Comparison of ENCODE assay signal across 22 cellular contexts in the genomic region with DNA sequence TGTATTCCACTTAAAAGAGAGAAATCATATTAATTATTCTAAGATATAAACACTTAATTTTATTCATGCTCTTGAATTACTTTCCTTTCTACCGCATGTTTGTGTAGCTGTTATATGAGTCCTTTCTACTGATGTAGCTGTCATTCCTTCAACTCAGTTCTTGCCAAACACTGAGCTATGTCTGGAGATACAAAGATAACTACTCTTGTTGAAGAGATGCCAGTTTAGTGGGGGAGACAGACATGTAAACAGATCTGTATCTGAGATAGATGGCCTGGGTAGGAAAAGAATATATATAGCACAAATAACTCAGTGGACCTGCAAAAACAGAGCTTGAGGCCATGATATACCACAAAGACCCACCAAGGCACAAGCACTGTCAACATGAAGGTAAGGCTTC.
DNase-seq lines count a peak whose midpoint lies in the region; ATAC-seq, FAIRE-seq and TF ChIP-seq lines count a peak whose summit lies in the region.
"Had no signal": no experiment of that assay in that cellular context is flagged by ENCODE, and none has a peak within 500 bp of the region (broad histone marks: within the 10 kb centered on the region; RNA-seq: fewer than 3 reads in every experiment).

No MANE protein-coding gene starts in this region.

- H3K36me3 ChIP-seq in astrocyte (ENCODE audit: insufficient read depth, low read length): no peaks in the 10 kb centered on the region
- H3K36me3 ChIP-seq: BLaER1 treated with 17β-estradiol and CSF1 and Interleukin-3, amounts not matched to agents 10 nM and 100 nM had no signal

- no peak for ATAC-seq in HG03442 (IDR thresholded peaks at IDR 0.05; ENCODE audit: unreplicated experiment)
- ATAC-seq in activated CD4-positive, alpha-beta T cell treated with anti-CD3 and anti-CD28 coated beads for 36 hours: no peak
- ATAC-seq: Panc1, Right ventricle myocardium inferior had no signal

- no TSS peak for BruUV-seq in MCF 10A (replicated peaks; lab: Mats Ljungman, UMichigan)

- peaks cover 4% of the 10 kb centered on the region for H3K4me1 Mint-ChIP-seq in MCF 10A (ENCODE audit: insufficient read depth, unreplicated experiment)
- peaks cover 1% of the 10 kb centered on the region for H3K4me1 Mint-ChIP-seq in astrocyte (ENCODE audit: low read depth, unreplicated experiment)
- H3K4me1 Mint-ChIP-seq in activated CD4-positive, alpha-beta T cell treated with anti-CD3 and anti-CD28 coated beads for 36 hours: no peaks in the 10 kb centered on the region

- TF ChIP-seq CTCF in MCF 10A (IDR thresholded peaks at IDR 0.05; ENCODE audit: unreplicated experiment) (no peak), astrocyte (IDR thresholded peaks at IDR 0.05; ENCODE audit: insufficient read depth, low read depth, low read length) (no peak), foreskin fibroblast (IDR thresholded peaks at IDR 0.05; ENCODE audit: low read depth, low read length) (no peak)

- H3K9ac ChIP-seq in astrocyte (ENCODE audit: low read length): no peak overlapping the region
- H3K9ac ChIP-seq: BLaER1 treated with 17β-estradiol and CSF1 and Interleukin-3, amounts not matched to agents 10 nM and 100 nM had no signal

- no peaks in the 10 kb centered on the region for H4K20me1 ChIP-seq in astrocyte (ENCODE audit: insufficient read depth, low read length)
- H4K20me1 ChIP-seq: BLaER1 treated with 17β-estradiol and CSF1 and Interleukin-3, amounts not matched to agents 10 nM and 100 nM had no signal

- in situ Hi-C loops in T47D (cut with HindIII; ENCODE audit: low pct_unique_long_range_greater_than_20kb, low sequenced_read_pairs): no loop called here

- no peaks in the 10 kb centered on the region for H3K4me1 ChIP-seq in astrocyte (ENCODE audit: insufficient read depth, low read length)

- no peak overlapping the region for H3K27ac ChIP-seq in astrocyte (ENCODE audit: low read depth, low read length)
- H3K27ac ChIP-seq: 22Rv1 had no signal

- H3K9me3 Mint-ChIP-seq in MCF 10A (ENCODE audit: unreplicated experiment): no peaks in the 10 kb centered on the region
- H3K9me3 Mint-ChIP-seq in astrocyte (ENCODE audit: unreplicated experiment): no peaks in the 10 kb centered on the region
- H3K9me3 Mint-ChIP-seq in activated CD4-positive, alpha-beta T cell treated with anti-CD3 and anti-CD28 coated beads for 36 hours (ENCODE audit: low read depth): no peaks in the 10 kb centered on the region
- H3K9me3 Mint-ChIP-seq: CD8-positive, alpha-beta memory T cell had no signal

- POLR2A ChIA-PET in MCF 10A (lab: Yijun Ruan, JAX): interaction anchor here (0.7 to 0.8 kb wide), 2 partner anchors 77 to 447 kb away, joined by 3 read pairs; no protein-coding TSS in a partner anchor
- POLR2A ChIA-PET in activated CD4-positive, alpha-beta T cell treated with anti-CD3 and anti-CD28 coated beads for 36 hours (lab: Charles Lee): interaction anchor here (0.6 kb wide), 1 partner anchor 43 kb away, joined by 3 read pairs; no protein-coding TSS in a partner anchor

- H3K4me2 ChIP-seq in astrocyte (ENCODE audit: low read length): no peak overlapping the region

- peak; percentile 12 to 59 for DNase-seq in T47D (ENCODE audit: low read depth in 1 of 2, low spot score in 1 of 2)
- no peak for DNase-seq in MCF 10A (ENCODE audit: unreplicated experiment)
- peak; percentile 62 for DNase-seq in astrocyte (ENCODE audit: low read depth)
- peak; percentile 6 to 26 for DNase-seq in foreskin fibroblast
- no peak for DNase-seq in NCI-H82 treated with DMSO at 0.1 percent for 48 hours (lab: John Stamatoyannopoulos, UW; ENCODE audit: unreplicated experiment)
- no peak for DNase-seq in activated CD4-positive, alpha-beta T cell treated with anti-CD3 and anti-CD28 coated beads for 36 hours
- DNase-seq in NCI-H2227 treated with DMSO at 0.1 percent for 48 hours (lab: John Stamatoyannopoulos, UW): no peak
- DNase-seq: CD8-positive, alpha-beta memory T cell; DMS79 treated with DMSO at 0.1 percent for 48 hours; GDM1; GOT3; NCI-H1092; NCI-H146; NCI-H2081; NCI-H510A treated with DMSO at 0.1 percent for 48 hours; NCI-H82 had no signal

- CTCF ChIA-PET in MCF 10A (lab: Yijun Ruan, JAX): interaction anchor here (0.6 to 1.7 kb wide), 6 partner anchors 9 to 454 kb away, joined by 3 to 8 read pairs (median 4); no protein-coding TSS in a partner anchor
- CTCF ChIA-PET in activated CD4-positive, alpha-beta T cell treated with anti-CD3 and anti-CD28 coated beads for 36 hours (lab: Charles Lee): interaction anchor here (0.5 to 3.4 kb wide), 6 partner anchors 10 to 782 kb away, joined by 3 to 13 read pairs (median 3); no protein-coding TSS in a partner anchor

- H3K79me2 ChIP-seq in astrocyte (ENCODE audit: insufficient read depth, low read length): no peaks in the 10 kb centered on the region

- H3K27me3 ChIP-seq in astrocyte (ENCODE audit: insufficient read depth, low read length): no peaks in the 10 kb centered on the region
- H3K27me3 ChIP-seq: BLaER1 treated with 17β-estradiol and CSF1 and Interleukin-3, amounts not matched to agents 10 nM and 100 nM had no signal

- no peak for FAIRE-seq in astrocyte (lab: Jason Lieb, UNC)
- FAIRE-seq: GM12892 had no signal

- H3K27ac Mint-ChIP-seq in MCF 10A (ENCODE audit: low read depth, unreplicated experiment) (no peak overlapping the region), astrocyte (ENCODE audit: unreplicated experiment) (no peak overlapping the region)
- H3K27ac Mint-ChIP-seq in activated CD4-positive, alpha-beta T cell treated with anti-CD3 and anti-CD28 coated beads for 36 hours: no peak overlapping the region
- H3K27ac Mint-ChIP-seq: CD8-positive, alpha-beta memory T cell had no signal

- no peak overlapping the region for H2AFZ ChIP-seq in astrocyte (ENCODE audit: low read depth, low read length)

- no peaks in the 10 kb centered on the region for H3K36me3 Mint-ChIP-seq in MCF 10A (ENCODE audit: insufficient read depth, unreplicated experiment)
- peaks cover 4% of the 10 kb centered on the region for H3K36me3 Mint-ChIP-seq in astrocyte (ENCODE audit: low read depth, unreplicated experiment)
- no peaks in the 10 kb centered on the region for H3K36me3 Mint-ChIP-seq in activated CD4-positive, alpha-beta T cell treated with anti-CD3 and anti-CD28 coated beads for 36 hours (ENCODE audit: low read depth)

- H3K4me3 Mint-ChIP-seq in MCF 10A (ENCODE audit: unreplicated experiment) (no peak overlapping the region), astrocyte (ENCODE audit: unreplicated experiment) (no peak overlapping the region)
- H3K4me3 Mint-ChIP-seq in activated CD4-positive, alpha-beta T cell treated with anti-CD3 and anti-CD28 coated beads for 36 hours: no peak overlapping the region
- H3K4me3 Mint-ChIP-seq: CD8-positive, alpha-beta memory T cell had no signal

- H3K4me3 ChIP-seq in astrocyte (ENCODE audit: insufficient read depth, low read depth, low read length) (no peak overlapping the region), foreskin fibroblast (ENCODE audit: low read depth in 1 of 2, low read length in 2 of 2) (no peak overlapping the region)
- H3K4me3 ChIP-seq: BLaER1 treated with 17β-estradiol and CSF1 and Interleukin-3, amounts not matched to agents 10 nM and 100 nM had no signal

- H3K9me3 ChIP-seq in astrocyte (ENCODE audit: insufficient read depth, low read depth, low read length): no peaks in the 10 kb centered on the region

- intact Hi-C loops in MCF 10A (cut with micrococcal nuclease): no loop called here
- intact Hi-C loops in activated CD4-positive, alpha-beta T cell treated with anti-CD3 and anti-CD28 coated beads for 36 hours (cut with DNase I, micrococcal nuclease): no loop called here

- no peaks in the 10 kb centered on the region for H3K27me3 Mint-ChIP-seq in MCF 10A (ENCODE audit: insufficient read depth, unreplicated experiment)
- no peaks in the 10 kb centered on the region for H3K27me3 Mint-ChIP-seq in astrocyte (ENCODE audit: low read depth, unreplicated experiment)
- no peaks in the 10 kb centered on the region for H3K27me3 Mint-ChIP-seq in activated CD4-positive, alpha-beta T cell treated with anti-CD3 and anti-CD28 coated beads for 36 hours
- H3K27me3 Mint-ChIP-seq: CD8-positive, alpha-beta memory T cell had no signal

Comparison
In these comparisons a context has a peak if more than half of its experiments do, and no peak if none do; other contexts are left out.
1. DNase-seq: peak in T47D (2 of 2), astrocyte (single experiment) and foreskin fibroblast (2 of 2); none in MCF 10A (single experiment), NCI-H82 treated with DMSO at 0.1 percent for 48 hours (single experiment), activated CD4-positive, alpha-beta T cell treated with anti-CD3 and anti-CD28 coated beads for 36 hours (single experiment) and NCI-H2227 treated with DMSO at 0.1 percent for 48 hours (single experiment).